ENCODE assay signal across 1 cellular context in the genomic region with DNA sequence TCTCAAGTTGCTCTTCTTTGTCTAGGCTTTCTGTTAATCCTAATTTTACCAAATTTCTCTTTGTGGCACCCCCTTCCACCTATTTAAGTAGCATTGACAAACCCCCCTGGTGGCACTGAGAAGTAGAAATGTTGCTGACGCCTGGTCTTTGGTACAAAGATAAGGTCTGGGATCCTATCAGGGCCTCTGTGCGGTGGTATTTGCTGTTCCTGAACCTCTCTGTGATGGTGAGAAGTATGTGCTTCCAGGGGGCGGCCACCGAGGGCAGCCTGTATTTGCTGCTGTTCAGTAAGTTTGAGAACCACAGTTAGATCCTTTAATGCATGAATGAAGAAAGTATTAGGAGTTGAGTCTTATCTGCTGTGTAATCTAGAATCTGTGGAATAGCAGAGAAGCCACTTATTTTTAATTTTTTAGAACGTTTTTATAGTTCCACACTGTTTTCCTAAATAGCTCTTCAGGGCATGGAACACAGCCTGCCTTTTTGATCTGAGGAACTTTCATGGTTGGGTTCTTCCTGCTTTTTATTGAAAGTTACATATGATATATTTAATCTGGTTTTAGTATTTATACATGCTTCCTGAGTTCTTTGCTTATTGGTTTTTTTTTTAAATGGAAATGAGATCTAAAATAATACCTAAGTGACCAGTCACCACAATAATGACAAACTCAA.
TF ChIP-seq lines count a peak whose summit lies in the region.

No MANE protein-coding gene starts in this region.

TF ChIP-seq in endothelial cell of umbilical vein, 7 proteins besides CTCF, POLR2A, EP300 and RAD21:
- TF ChIP-seq, protein P1, sequence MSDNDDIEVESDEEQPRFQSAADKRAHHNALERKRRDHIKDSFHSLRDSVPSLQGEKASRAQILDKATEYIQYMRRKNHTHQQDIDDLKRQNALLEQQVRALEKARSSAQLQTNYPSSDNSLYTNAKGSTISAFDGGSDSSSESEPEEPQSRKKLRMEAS (IDR thresholded peaks at IDR 0.05; ENCODE audit: insufficient read depth, insufficient read length), result no peak
- TF ChIP-seq GATA2 (IDR thresholded peaks at IDR 0.05; ENCODE audit: insufficient read depth, insufficient read length, low read depth, low read length) (no peak), MYC (IDR thresholded peaks at IDR 0.05; ENCODE audit: low read depth, low read length) (no peak), FOS (IDR thresholded peaks at IDR 0.05; ENCODE audit: borderline replicate concordance, insufficient read depth, low read length) (no peak), EZH2 (IDR thresholded peaks at IDR 0.05; ENCODE audit: borderline replicate concordance, low read depth, low read length, severe bottlenecking) (no peak), POLR2AphosphoS5 (IDR thresholded peaks at IDR 0.05; ENCODE audit: insufficient read depth, low read depth, low read length) (no peak), JUN (IDR thresholded peaks at IDR 0.05; ENCODE audit: borderline replicate concordance, insufficient read depth, insufficient read length, low read depth) (no peak)
